Comparison of ENCODE assay signal across 7 cellular contexts in genomic region chr9:20623021-20623747, GRCh38. TPM values are rescaled to one million over a fixed set of nuclear protein-coding genes. Genes with fewer than 3 reads are reported as not detected.
DNase-seq lines count a peak whose midpoint lies in the region; ATAC-seq, FAIRE-seq and TF ChIP-seq lines count a peak whose summit lies in the region.

No MANE protein-coding gene starts in this region.

- H3K27ac ChIP-seq in KMS-11 (no peak overlapping the region), H1 (ENCODE audit: low read depth, low read length) (no peak overlapping the region)

- H3K27me3 Mint-ChIP-seq in stimulated activated naive B cell treated with anti-CD40 and anti-IgM and Interleukin-4, amounts not matched to agents 10 μg/mL and 1 μg/mL and 100 μg/mL, for 72 hours: peaks cover 11 to 38% of the 10 kb centered on the region in 2 donors

- H3K4me2 ChIP-seq in KMS-11 (peak overlapping the region; percentile 66), H1 (ENCODE audit: insufficient read depth in 1 of 2, low read depth in 2 of 2, low read length in 2 of 2) (peak overlapping the region; percentile 96 to 98)

- TF ChIP-seq CTCF in KMS-11 (conservative IDR thresholded peaks at IDR 0.05; ENCODE audit: low read depth, low read length) (no peak), H1 (IDR thresholded peaks at IDR 0.05; ENCODE audit: control extremely low read depth in 1 of 3, insufficient read depth in 1 of 3, low read depth in 1 of 3, low read length in 3 of 3) (no peak)

- peak overlapping the region; percentile 97 for H2AFZ ChIP-seq in KMS-11 (ENCODE audit: low read depth)
- H2AFZ ChIP-seq in H1 (ENCODE audit: low read length): 0 out of 2 replicates have a peak overlapping the region, but pooled peaks have one; percentile 27

- peak; percentile 61 for DNase-seq in activated CD4-positive, alpha-beta T cell treated with anti-CD3 and anti-CD28 coated beads, Interleukin-2, amount 50 U/mL, for 1 hour
- peak in 1 of 2 experiments; percentile 56 for DNase-seq in H1 (ENCODE audit: low read depth in 1 of 2, low spot score in 2 of 2)
- no peak for DNase-seq in stimulated activated naive B cell treated with anti-CD40 and anti-IgM and Interleukin-4, amounts not matched to agents 10 μg/mL and 1 μg/mL and 100 μg/mL, for 72 hours

- TF ChIP-seq POLR2A in GM19099 (IDR thresholded peaks at IDR 0.05; ENCODE audit: extremely low read depth, insufficient read length, low read depth) (peak; percentile 62), H1 (IDR thresholded peaks at IDR 0.05; ENCODE audit: control extremely low read depth in 1 of 2, low read depth in 2 of 2, low read length in 2 of 2) (no peak)

- WGBS in H1 (ENCODE audit: extremely low coverage in 1 of 2, insufficient coverage in 1 of 2, insufficient read length in 1 of 2, insufficient replicate concordance in 2 of 2, low coverage in 1 of 2, low lambda C conversion rate in 2 of 2, missing lambda C conversion rate in 1 of 2), 2 experiments: 3% methylated on average over 39 of the region's 40 CpGs; no CpG with 5 or more reads in 1 of the 2 experiments

- peaks cover 20 to 44% of the 10 kb centered on the region in 2 donors for H3K4me1 Mint-ChIP-seq in stimulated activated naive B cell treated with anti-CD40 and anti-IgM and Interleukin-4, amounts not matched to agents 10 μg/mL and 1 μg/mL and 100 μg/mL, for 72 hours

- H3K4me3 ChIP-seq in KMS-11 (IDR thresholded peaks at IDR 0.05; ENCODE audit: insufficient read depth, low read depth, low read length) (no peak overlapping the region), H1 (ENCODE audit: extremely low read depth in 1 of 4, insufficient read depth in 2 of 4, low read depth in 3 of 4, low read length in 4 of 4) (peak overlapping the region; percentile 50 to 97 (median 80)), mucosa of stomach (ENCODE audit: low read length) (peak overlapping the region; percentile 70)

- POLR2A ChIA-PET in H1 (lab: Charles Lee; ENCODE audit: partially characterized antibody): interaction anchor here (0.8 to 2.0 kb wide), 4 partner anchors 12 to 133 kb away, joined by 3 to 7 read pairs (median 4); partner anchors contain the start of gene FOCAD

- H2BK5ac ChIP-seq in H1 (ENCODE audit: low read depth, low read length): no peak overlapping the region

- no peaks in the 10 kb centered on the region for H3K9me3 Mint-ChIP-seq in stimulated activated naive B cell treated with anti-CD40 and anti-IgM and Interleukin-4, amounts not matched to agents 10 μg/mL and 1 μg/mL and 100 μg/mL, for 72 hours

- H3K23me2 ChIP-seq in H1 (ENCODE audit: low read depth, low read length): peaks cover 28% of the 10 kb centered on the region

- H3K27me3 ChIP-seq in KMS-11 (ENCODE audit: insufficient read depth, low read depth) (0 out of 2 replicates have a peak, but pooled peaks cover 2% of the 10 kb centered on the region), H1 (replicated peaks in 1 of 4; ENCODE audit: control insufficient read depth in 3 of 4, extremely low read depth in 1 of 4, insufficient read depth in 3 of 4, low read length in 3 of 4) (peaks cover 11 to 51% (median 40%) of the 10 kb centered on the region in 4 experiments), mucosa of stomach (ENCODE audit: control insufficient read depth, insufficient read depth, low read length) (no peaks in the 10 kb centered on the region)

- H4K20me1 ChIP-seq in KMS-11 (ENCODE audit: insufficient read depth): no peaks in the 10 kb centered on the region
- H4K20me1 ChIP-seq in H1 (replicated peaks in 1 of 2; ENCODE audit: control insufficient read depth in 1 of 2, insufficient read depth in 2 of 2, low read length in 2 of 2): peaks cover 0 to 5% of the 10 kb centered on the region in 2 experiments

- no peak for TF ChIP-seq RAD21 in H1 (IDR thresholded peaks at IDR 0.05 in 1 of 2, conservative IDR thresholded peaks at IDR 0.05 in 1 of 2; ENCODE audit: low read depth in 2 of 2, low read length in 2 of 2)

- no peaks in the 10 kb centered on the region for H3K79me1 ChIP-seq in H1 (ENCODE audit: low read depth, low read length)

- H3K9me3 ChIP-seq in H1 (ENCODE audit: insufficient read depth in 2 of 2, low read depth in 1 of 2, low read length in 1 of 2) (no peaks in the 10 kb centered on the region), mucosa of stomach (ENCODE audit: control insufficient read depth, low read length) (no peaks in the 10 kb centered on the region)

- no peak overlapping the region for H2BK12ac ChIP-seq in H1 (ENCODE audit: low read depth, low read length)

- no peak overlapping the region for H2BK120ac ChIP-seq in H1 (replicated peaks; ENCODE audit: low read depth, low read length)

- H4K5ac ChIP-seq in H1 (ENCODE audit: insufficient read length, low read depth, low read length): no peak overlapping the region

- H3K14ac ChIP-seq in H1 (ENCODE audit: insufficient read length): no peak overlapping the region

- H3K36me3 ChIP-seq in KMS-11 (ENCODE audit: insufficient read depth): no peaks in the 10 kb centered on the region
- no peaks in the 10 kb centered on the region for H3K36me3 ChIP-seq in H1 (ENCODE audit: control insufficient read depth in 2 of 4, insufficient read depth in 4 of 4, low read length in 3 of 4)
- no peaks in the 10 kb centered on the region for H3K36me3 ChIP-seq in mucosa of stomach (ENCODE audit: control insufficient read depth, insufficient read depth, low read length)

- FAIRE-seq in H1 (lab: Jason Lieb, UNC): no peak

- H2BK20ac ChIP-seq in H1 (ENCODE audit: low read length): no peak overlapping the region

- peak overlapping the region; percentile 32 for H3K27ac Mint-ChIP-seq in stimulated activated naive B cell treated with anti-CD40 and anti-IgM and Interleukin-4, amounts not matched to agents 10 μg/mL and 1 μg/mL and 100 μg/mL, for 72 hours

- H3K36me3 Mint-ChIP-seq in stimulated activated naive B cell treated with anti-CD40 and anti-IgM and Interleukin-4, amounts not matched to agents 10 μg/mL and 1 μg/mL and 100 μg/mL, for 72 hours: peaks cover 0 to 1% of the 10 kb centered on the region in 2 donors

- no peak overlapping the region for H3K18ac ChIP-seq in H1 (ENCODE audit: extremely low read depth, low read length)

- H2AK5ac ChIP-seq in H1 (ENCODE audit: low read depth, low read length): no peak overlapping the region

- H3K4me3 Mint-ChIP-seq in stimulated activated naive B cell treated with anti-CD40 and anti-IgM and Interleukin-4, amounts not matched to agents 10 μg/mL and 1 μg/mL and 100 μg/mL, for 72 hours: peak overlapping the region; percentile 76 to 97

- peak overlapping the region; percentile 33; the same call in 1 of the 2 replicates for H3K9ac ChIP-seq in KMS-11
- H3K9ac ChIP-seq in H1 (replicated peaks in 1 of 4; ENCODE audit: extremely low read depth in 1 of 4, low read depth in 3 of 4, low read length in 3 of 4): no peak overlapping the region
- H3K9ac ChIP-seq in mucosa of stomach (ENCODE audit: low read length): peak overlapping the region; percentile 77

- H3K56ac ChIP-seq in H1 (replicated peaks; ENCODE audit: insufficient read length, low read depth, low read length): no peak overlapping the region

- no peak overlapping the region for H4K91ac ChIP-seq in H1 (replicated peaks; ENCODE audit: insufficient read length, low read length)

- no peak overlapping the region for H2BK15ac ChIP-seq in H1 (ENCODE audit: low read length)

- ATAC-seq in stimulated activated naive B cell treated with anti-CD40 and anti-IgM and Interleukin-4, amounts not matched to agents 10 μg/mL and 1 μg/mL and 100 μg/mL, for 72 hours (replicated peaks): peak; percentile 11 to 17
- ATAC-seq in HG03439 (IDR thresholded peaks at IDR 0.05; ENCODE audit: unreplicated experiment): no peak

- H3K79me2 ChIP-seq in KMS-11 (ENCODE audit: insufficient read depth, low read depth) (no peaks in the 10 kb centered on the region; the same call in 1 of the 2 replicates), H1 (ENCODE audit: control insufficient read depth in 1 of 2, insufficient read depth in 2 of 2, low read length in 2 of 2) (no peaks in the 10 kb centered on the region)

- no peak for TF ChIP-seq EP300 in H1 (IDR thresholded peaks at IDR 0.05; ENCODE audit: borderline replicate concordance in 1 of 2, low read depth in 2 of 2, low read length in 2 of 2)

- peaks cover 8% of the 10 kb centered on the region for H3K4me1 ChIP-seq in KMS-11 (ENCODE audit: low read depth, poor library complexity, severe bottlenecking)
- peaks cover 0 to 17% (median 3%) of the 10 kb centered on the region in 4 experiments; a peak in 5 of 7 replicates for H3K4me1 ChIP-seq in H1 (replicated peaks in 1 of 4; ENCODE audit: control insufficient read depth in 3 of 4, insufficient read depth in 4 of 4, low read length in 3 of 4)
- H3K4me1 ChIP-seq in mucosa of stomach (ENCODE audit: control insufficient read depth, insufficient read depth, low read length): peaks cover 17% of the 10 kb centered on the region

- H3K4ac ChIP-seq in H1 (replicated peaks; ENCODE audit: insufficient read length, low read depth, low read length): no peak overlapping the region

- no peak overlapping the region for H3K23ac ChIP-seq in H1 (ENCODE audit: insufficient read length)

- H4K8ac ChIP-seq in H1 (ENCODE audit: extremely low read depth, insufficient read depth, low read length): no peak overlapping the region

- CTCF ChIA-PET in H1 (lab: Charles Lee; ENCODE audit: partially characterized antibody): interaction anchor here (0.6 to 1.9 kb wide), 17 partner anchors 8 to 495 kb away, joined by 3 to 16 read pairs (median 3); partner anchors contain the start of gene FOCAD

TF ChIP-seq in H1, 55 proteins besides CTCF, POLR2A, EP300 and RAD21:
- no peak for TF ChIP-seq CEBPB (IDR thresholded peaks at IDR 0.05; ENCODE audit: low read depth, low read length)
- peak; percentile 49 for TF ChIP-seq EZH2 (IDR thresholded peaks at IDR 0.05; ENCODE audit: low read depth, low read length, severe bottlenecking)
- peak; percentile 27 for TF ChIP-seq KDM4A (IDR thresholded peaks at IDR 0.05; ENCODE audit: low read depth, low read length, severe bottlenecking)
- peak; percentile 68; the same call in 1 of the 2 replicates for TF ChIP-seq SUZ12 (IDR thresholded peaks at IDR 0.05; ENCODE audit: low read length)
- peak in 1 of 2 experiments; percentile 43; a peak in 1 of 4 replicates for TF ChIP-seq SIN3A (conservative IDR thresholded peaks at IDR 0.05 in 1 of 2, IDR thresholded peaks at IDR 0.05 in 1 of 2; ENCODE audit: low read depth in 1 of 2, low read length in 2 of 2)
- no peak for TF ChIP-seq HDAC6 (IDR thresholded peaks at IDR 0.05; ENCODE audit: low read depth, low read length)

RNA-seq across cellular contexts. Expression of gene MLLT3, which starts 0.9 kb away (rescaled TPM):
- total RNA-seq in H1 (2021; fragmentation: NEBNext Ultra II Directional; extraction: Animal tissue kit (Norgen Biotek cat#: 25700)): 8.1 and 9.6 TPM in 2 replicates
- 3.0 and 5.9 TPM in 2 replicates for polyA plus RNA-seq in H1 (2011; rRNA removed)
- 6.0 TPM for polyA plus RNA-seq in H1 (2011; cell fraction: cytosol; rRNA removed)
- 3.9 TPM for polyA plus RNA-seq in H1 (2011; cell fraction: nucleus; rRNA removed)
- 6.1 to 11.4 TPM (median 9.6 TPM) in 4 replicates for polyA plus RNA-seq in H1 (2012, experiment 1 of 2)
- polyA plus RNA-seq in H1 (2012, experiment 2 of 2): 1.2 TPM
- 4.7 TPM for polyA plus RNA-seq in H1 (2013, experiment 1 of 2)
- polyA plus RNA-seq in H1 (2013, experiment 2 of 2): 4.3 TPM
- polyA minus RNA-seq in H1 (2011; rRNA and poly(A)+ RNA removed): 13.2 and 14.0 TPM in 2 replicates
- polyA minus RNA-seq in H1 (2011; cell fraction: cytosol; rRNA and poly(A)+ RNA removed): 6.3 TPM
- 12.1 TPM for polyA minus RNA-seq in H1 (2011; cell fraction: nucleus; rRNA and poly(A)+ RNA removed)

Comparison
In these comparisons a context has a peak if more than half of its experiments do, and no peak if none do; other contexts are left out.
1. H3K9ac ChIP-seq: peak in KMS-11 (single experiment) and mucosa of stomach (single experiment); none in H1 (0 of 4).